Comparison of ENCODE assay signal across 1 cellular context in the genomic region with DNA sequence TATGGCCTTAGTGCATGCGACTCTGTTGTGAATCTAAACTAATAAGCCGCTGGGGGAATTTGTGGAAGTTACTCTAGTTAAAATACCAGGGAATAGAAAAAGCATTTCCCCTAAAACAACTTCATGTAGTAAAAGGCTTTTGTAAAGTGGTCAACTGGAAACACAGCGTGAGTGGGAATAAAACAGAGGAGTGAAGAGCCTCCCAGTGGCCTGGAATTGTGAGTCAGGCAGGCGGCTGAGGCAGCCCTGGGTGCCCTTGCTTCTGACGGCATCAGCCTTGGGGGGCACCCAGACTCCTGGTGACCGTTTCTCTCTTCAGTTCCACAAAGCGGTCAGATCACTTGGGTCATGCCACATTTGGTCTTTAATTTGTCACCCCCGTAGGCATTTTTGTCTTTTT.
TF ChIP-seq lines count a peak whose summit lies in the region.

No MANE protein-coding gene starts in this region.

TF ChIP-seq in K562, 482 proteins besides CTCF, POLR2A, EP300 and RAD21 (continued from another document):
- TF ChIP-seq, protein P1, sequence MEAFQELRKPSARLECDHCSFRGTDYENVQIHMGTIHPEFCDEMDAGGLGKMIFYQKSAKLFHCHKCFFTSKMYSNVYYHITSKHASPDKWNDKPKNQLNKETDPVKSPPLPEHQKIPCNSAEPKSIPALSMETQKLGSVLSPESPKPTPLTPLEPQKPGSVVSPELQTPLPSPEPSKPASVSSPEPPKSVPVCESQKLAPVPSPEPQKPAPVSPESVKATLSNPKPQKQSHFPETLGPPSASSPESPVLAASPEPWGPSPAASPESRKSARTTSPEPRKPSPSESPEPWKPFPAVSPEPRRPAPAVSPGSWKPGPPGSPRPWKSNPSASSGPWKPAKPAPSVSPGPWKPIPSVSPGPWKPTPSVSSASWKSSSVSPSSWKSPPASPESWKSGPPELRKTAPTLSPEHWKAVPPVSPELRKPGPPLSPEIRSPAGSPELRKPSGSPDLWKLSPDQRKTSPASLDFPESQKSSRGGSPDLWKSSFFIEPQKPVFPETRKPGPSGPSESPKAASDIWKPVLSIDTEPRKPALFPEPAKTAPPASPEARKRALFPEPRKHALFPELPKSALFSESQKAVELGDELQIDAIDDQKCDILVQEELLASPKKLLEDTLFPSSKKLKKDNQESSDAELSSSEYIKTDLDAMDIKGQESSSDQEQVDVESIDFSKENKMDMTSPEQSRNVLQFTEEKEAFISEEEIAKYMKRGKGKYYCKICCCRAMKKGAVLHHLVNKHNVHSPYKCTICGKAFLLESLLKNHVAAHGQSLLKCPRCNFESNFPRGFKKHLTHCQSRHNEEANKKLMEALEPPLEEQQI (IDR thresholded peaks at IDR 0.05): no peak
- TF ChIP-seq ZNF444 (CRISPR knock-in tag; IDR thresholded peaks at IDR 0.05): no peak
- no peak for TF ChIP-seq ETV1 (tag; conservative IDR thresholded peaks at IDR 0.05; ENCODE audit: low read depth)
- TF ChIP-seq, protein P2, sequence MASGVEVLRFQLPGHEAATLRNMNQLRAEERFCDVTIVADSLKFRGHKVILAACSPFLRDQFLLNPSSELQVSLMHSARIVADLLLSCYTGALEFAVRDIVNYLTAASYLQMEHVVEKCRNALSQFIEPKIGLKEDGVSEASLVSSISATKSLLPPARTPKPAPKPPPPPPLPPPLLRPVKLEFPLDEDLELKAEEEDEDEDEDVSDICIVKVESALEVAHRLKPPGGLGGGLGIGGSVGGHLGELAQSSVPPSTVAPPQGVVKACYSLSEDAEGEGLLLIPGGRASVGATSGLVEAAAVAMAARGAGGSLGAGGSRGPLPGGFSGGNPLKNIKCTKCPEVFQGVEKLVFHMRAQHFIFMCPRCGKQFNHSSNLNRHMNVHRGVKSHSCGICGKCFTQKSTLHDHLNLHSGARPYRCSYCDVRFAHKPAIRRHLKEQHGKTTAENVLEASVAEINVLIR (CRISPR knock-in tag; IDR thresholded peaks at IDR 0.05): no peak
- no peak for TF ChIP-seq ZNF589 (CRISPR knock-in tag; IDR thresholded peaks at IDR 0.05; ENCODE audit: low read depth)
- no peak for TF ChIP-seq ATF7 (IDR thresholded peaks at IDR 0.05)
- TF ChIP-seq, protein P3, sequence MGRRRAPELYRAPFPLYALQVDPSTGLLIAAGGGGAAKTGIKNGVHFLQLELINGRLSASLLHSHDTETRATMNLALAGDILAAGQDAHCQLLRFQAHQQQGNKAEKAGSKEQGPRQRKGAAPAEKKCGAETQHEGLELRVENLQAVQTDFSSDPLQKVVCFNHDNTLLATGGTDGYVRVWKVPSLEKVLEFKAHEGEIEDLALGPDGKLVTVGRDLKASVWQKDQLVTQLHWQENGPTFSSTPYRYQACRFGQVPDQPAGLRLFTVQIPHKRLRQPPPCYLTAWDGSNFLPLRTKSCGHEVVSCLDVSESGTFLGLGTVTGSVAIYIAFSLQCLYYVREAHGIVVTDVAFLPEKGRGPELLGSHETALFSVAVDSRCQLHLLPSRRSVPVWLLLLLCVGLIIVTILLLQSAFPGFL (CRISPR knock-in tag; IDR thresholded peaks at IDR 0.05): no peak
- TF ChIP-seq, protein P4, sequence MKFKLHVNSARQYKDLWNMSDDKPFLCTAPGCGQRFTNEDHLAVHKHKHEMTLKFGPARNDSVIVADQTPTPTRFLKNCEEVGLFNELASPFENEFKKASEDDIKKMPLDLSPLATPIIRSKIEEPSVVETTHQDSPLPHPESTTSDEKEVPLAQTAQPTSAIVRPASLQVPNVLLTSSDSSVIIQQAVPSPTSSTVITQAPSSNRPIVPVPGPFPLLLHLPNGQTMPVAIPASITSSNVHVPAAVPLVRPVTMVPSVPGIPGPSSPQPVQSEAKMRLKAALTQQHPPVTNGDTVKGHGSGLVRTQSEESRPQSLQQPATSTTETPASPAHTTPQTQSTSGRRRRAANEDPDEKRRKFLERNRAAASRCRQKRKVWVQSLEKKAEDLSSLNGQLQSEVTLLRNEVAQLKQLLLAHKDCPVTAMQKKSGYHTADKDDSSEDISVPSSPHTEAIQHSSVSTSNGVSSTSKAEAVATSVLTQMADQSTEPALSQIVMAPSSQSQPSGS (CRISPR knock-in tag; IDR thresholded peaks at IDR 0.05): no peak
- no peak for TF ChIP-seq CEBPG (CRISPR knock-in tag; IDR thresholded peaks at IDR 0.05)
- TF ChIP-seq CEBPG (tag; conservative IDR thresholded peaks at IDR 0.05 in 1 of 2, IDR thresholded peaks at IDR 0.05 in 1 of 2): no peak
- TF ChIP-seq ZNF780A (CRISPR knock-in tag; IDR thresholded peaks at IDR 0.05): no peak
- no peak for TF ChIP-seq NR1H2 (CRISPR knock-in tag; IDR thresholded peaks at IDR 0.05)
- TF ChIP-seq, protein P5, sequence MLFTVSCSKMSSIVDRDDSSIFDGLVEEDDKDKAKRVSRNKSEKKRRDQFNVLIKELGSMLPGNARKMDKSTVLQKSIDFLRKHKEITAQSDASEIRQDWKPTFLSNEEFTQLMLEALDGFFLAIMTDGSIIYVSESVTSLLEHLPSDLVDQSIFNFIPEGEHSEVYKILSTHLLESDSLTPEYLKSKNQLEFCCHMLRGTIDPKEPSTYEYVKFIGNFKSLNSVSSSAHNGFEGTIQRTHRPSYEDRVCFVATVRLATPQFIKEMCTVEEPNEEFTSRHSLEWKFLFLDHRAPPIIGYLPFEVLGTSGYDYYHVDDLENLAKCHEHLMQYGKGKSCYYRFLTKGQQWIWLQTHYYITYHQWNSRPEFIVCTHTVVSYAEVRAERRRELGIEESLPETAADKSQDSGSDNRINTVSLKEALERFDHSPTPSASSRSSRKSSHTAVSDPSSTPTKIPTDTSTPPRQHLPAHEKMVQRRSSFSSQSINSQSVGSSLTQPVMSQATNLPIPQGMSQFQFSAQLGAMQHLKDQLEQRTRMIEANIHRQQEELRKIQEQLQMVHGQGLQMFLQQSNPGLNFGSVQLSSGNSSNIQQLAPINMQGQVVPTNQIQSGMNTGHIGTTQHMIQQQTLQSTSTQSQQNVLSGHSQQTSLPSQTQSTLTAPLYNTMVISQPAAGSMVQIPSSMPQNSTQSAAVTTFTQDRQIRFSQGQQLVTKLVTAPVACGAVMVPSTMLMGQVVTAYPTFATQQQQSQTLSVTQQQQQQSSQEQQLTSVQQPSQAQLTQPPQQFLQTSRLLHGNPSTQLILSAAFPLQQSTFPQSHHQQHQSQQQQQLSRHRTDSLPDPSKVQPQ (CRISPR knock-in tag; IDR thresholded peaks at IDR 0.05; ENCODE audit: borderline replicate concordance): no peak
